In genomic region chr12:106955377-106956047, GRCh38 we compare ENCODE assay signal across 8 cellular contexts. TPM values are rescaled to one million over a fixed set of nuclear protein-coding genes. Genes with fewer than 3 reads are reported as not detected.
DNase-seq lines count a peak whose midpoint lies in the region; ATAC-seq and TF ChIP-seq lines count a peak whose summit lies in the region.

Gene TMEM263, plus strand, starts transcription at chr12:106955907. Its CDS starts 11,210 bp downstream, at chr12:106967117.

- peaks cover 33% of the 10 kb centered on the region for H4K20me1 ChIP-seq in hepatocyte (ENCODE audit: insufficient read depth, poor library complexity, severe bottlenecking)

- TF ChIP-seq CTCF in astrocyte of the cerebellum (IDR thresholded peaks at IDR 0.05; ENCODE audit: low read depth, low read length, missing control alignments) (no peak), hepatocyte (IDR thresholded peaks at IDR 0.05; ENCODE audit: poor library complexity) (no peak)

- ATAC-seq in GM18499 (IDR thresholded peaks at IDR 0.05; ENCODE audit: insufficient read depth, unreplicated experiment) (peak; percentile 42), HG02884 (IDR thresholded peaks at IDR 0.05; ENCODE audit: unreplicated experiment) (peak; percentile 66), aorta (ENCODE audit: low FRiP score) (peak; percentile 96)

- no peaks in the 10 kb centered on the region for H3K9me2 ChIP-seq in hepatocyte (replicated peaks; ENCODE audit: insufficient read depth)

- no peaks in the 10 kb centered on the region for H3K36me3 ChIP-seq in hepatocyte (replicated peaks; ENCODE audit: insufficient read depth, low read depth)
- no peaks in the 10 kb centered on the region for H3K36me3 ChIP-seq in aorta (ENCODE audit: control insufficient read depth in 1 of 2, insufficient read depth in 2 of 2, low read length in 1 of 2)

- H3K4me1 ChIP-seq in hepatocyte (ENCODE audit: insufficient read depth) (peaks cover 20% of the 10 kb centered on the region), aorta (ENCODE audit: control insufficient read depth in 1 of 2, insufficient read depth in 2 of 2, low read length in 2 of 2) (peaks cover 0 to 2% of the 10 kb centered on the region in 2 donors)

- H3K4me3 ChIP-seq in astrocyte of the cerebellum (ENCODE audit: low read depth, low read length) (peak within 1 kb of the TSS; percentile 97), hepatocyte (peak within 1 kb of the TSS; percentile 92), aorta (ENCODE audit: low read length in 2 of 2) (peak within 1 kb of the TSS; percentile 74 to 95)

- peak within 1 kb of the TSS; percentile 99 for H3K27ac ChIP-seq in hepatocyte
- H3K27ac ChIP-seq in aorta (ENCODE audit: low read depth in 1 of 2, low read length in 2 of 2), result peak within 1 kb of the TSS; percentile 72 to 89

- WGBS in hepatocyte (ENCODE audit: low lambda C conversion rate, missing lambda C conversion rate), result under 1% methylated on average over 39 of the region's 88 CpGs
- WGBS in aorta, 2 donors, result 1% methylated on average over 55 to 88 of the region's 88 CpGs

- intact Hi-C loops in aorta (cut with DNase I), result loop anchor here (1.0 to 5.0 kb wide), 4 partner anchors 32 to 181 kb away; partner anchors contain the start of genes CRY1 (in 2 of the 2), MTERF2 (in 1 of the 2) and RIC8B (in 1 of the 2)

- peaks cover 43% of the 10 kb centered on the region for H3K79me2 ChIP-seq in hepatocyte

- H3K9me3 ChIP-seq in hepatocyte (ENCODE audit: low read depth), result no peaks in the 10 kb centered on the region
- H3K9me3 ChIP-seq in aorta (ENCODE audit: control insufficient read depth, low read length), result no peaks in the 10 kb centered on the region

- H3K27me3 ChIP-seq in hepatocyte (no peaks in the 10 kb centered on the region), aorta (ENCODE audit: control insufficient read depth in 1 of 2, insufficient read depth in 2 of 2, low read length in 1 of 2) (no peaks in the 10 kb centered on the region)

- H3K4me2 ChIP-seq in hepatocyte, result peak within 1 kb of the TSS; percentile 85

- DNase-seq in NCI-H1694 (lab: John Stamatoyannopoulos, UW) (peak; percentile 75), T-helper 9 cell (peak; percentile 82), astrocyte of the cerebellum (ENCODE audit: low read depth) (peak; percentile 90), hepatocyte (ENCODE audit: low spot score) (peak; percentile 98), renal cortical epithelial cell (ENCODE audit: low read depth) (peak; percentile 75), aorta (peak; percentile 96 to 99)

- in situ Hi-C loops in astrocyte of the cerebellum (cut with HindIII; ENCODE audit: low sequenced_read_pairs), result no loop called here

- peak within 1 kb of the TSS; percentile 82 for H2AFZ ChIP-seq in hepatocyte

RNA-seq across cellular contexts. Expression of gene TMEM263, which starts in this region (rescaled TPM):
- total RNA-seq in hepatocyte (128 and 132 TPM in 2 replicates), renal cortical epithelial cell (82.1 and 89.6 TPM in 2 replicates), aorta (10 to 100 TPM; 55.5 to 78.9 TPM)
- polyA plus RNA-seq in hepatocyte (70.0 and 73.1 TPM in 2 replicates), aorta (10 to 100 TPM; 30.2 to 40.2 TPM)

Comparison
In these comparisons a context has a peak if more than half of its experiments do, and no peak if none do; other contexts are left out.
1. Peak in every context shown above with its lines: DNase-seq, ATAC-seq, H3K4me3 ChIP-seq and H3K27ac ChIP-seq.
2. ATAC-seq: peak in every context shown above with its lines; median percentile 96 in aorta; 66 in HG02884; 42 in GM18499.